ENCODE assay signal across 8 cellular contexts in the genomic region with DNA sequence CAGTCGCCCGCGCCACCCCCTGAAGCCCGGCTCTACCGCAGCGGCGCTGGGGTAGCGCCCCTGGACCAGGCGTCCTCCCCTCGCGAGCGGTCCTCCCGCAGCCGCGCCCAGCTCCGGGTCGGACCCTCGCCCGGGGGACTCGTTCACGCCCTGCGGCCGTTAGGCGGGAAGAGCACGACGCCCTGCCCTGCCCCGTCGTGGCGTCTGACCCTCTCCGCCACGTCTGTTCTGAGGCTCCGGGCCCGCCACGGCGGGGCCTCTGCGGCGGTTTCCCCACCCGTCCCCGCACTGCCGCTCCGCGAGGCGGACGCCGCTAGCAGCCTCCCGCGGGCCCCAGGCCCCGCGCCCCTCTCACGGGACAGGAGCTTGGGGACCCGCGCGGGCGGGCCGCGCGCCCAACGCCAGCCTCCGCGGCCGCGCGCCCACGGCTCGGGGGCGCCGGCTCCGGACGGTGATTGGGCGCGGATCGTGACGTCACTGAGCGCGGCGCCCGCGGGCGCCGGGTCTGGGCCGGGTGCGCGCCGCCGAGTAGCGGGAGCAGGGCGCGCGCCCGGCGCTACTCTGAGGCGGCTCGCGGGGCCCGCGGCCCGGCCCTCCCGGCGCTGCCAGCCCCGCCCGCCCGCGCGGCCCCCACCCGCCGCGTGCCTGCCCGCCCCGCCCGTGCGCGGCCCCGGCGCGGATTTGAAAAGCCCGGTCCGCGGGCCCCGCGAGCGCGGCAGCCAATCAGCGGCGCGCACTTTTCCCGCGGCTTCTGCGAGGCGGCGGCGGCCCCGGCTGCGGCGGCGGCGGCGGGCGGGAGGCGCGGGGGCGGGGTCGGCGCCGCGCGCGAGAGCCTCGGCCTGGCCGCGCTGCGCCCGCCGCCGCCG. TPM values are rescaled to one million over a fixed set of nuclear protein-coding genes. Genes with fewer than 3 reads are reported as not detected.
DNase-seq lines count a peak whose midpoint lies in the region; ATAC-seq and TF ChIP-seq lines count a peak whose summit lies in the region.

A gene (plus strand): TSS at position 816 of the 866 bp plus-strand sequence. CDS start 29,262 bp downstream, outside the sequence.

- H3K4me3 ChIP-seq in colonic mucosa = peak within 1 kb of the TSS; percentile 75

- H3K9me3 ChIP-seq in colonic mucosa = no peaks in the 10 kb centered on the region

- TF ChIP-seq CTCF in colonic mucosa (IDR thresholded peaks at IDR 0.05) = no peak

- peak; percentile 81 for DNase-seq in Ammon's horn (ENCODE audit: low spot score)
- peak; percentile 99 for DNase-seq in GM19238 (ENCODE audit: insufficient read length, low spot score)
- peak; percentile 83 for DNase-seq in NCI-H460 (ENCODE audit: extremely low read depth, low read depth)
- peak; percentile 93 for DNase-seq in activated CD4-positive, alpha-beta T cell treated with anti-CD3 and anti-CD28 coated beads for 48 hours
- DNase-seq in colonic mucosa = peak; percentile 89
- peak; percentile 96 for DNase-seq in left kidney (ENCODE audit: low read depth, low spot score)
- peak; percentile 86 for DNase-seq in stimulated activated CD4-positive, alpha-beta T cell treated with anti-CD3 and anti-CD28 coated beads, Interleukin-1b, Interleukin-23, amount 100 ng/mL, for 48 hours

- no peaks in the 10 kb centered on the region for H3K27me3 ChIP-seq in colonic mucosa

- peak; percentile 67 for ATAC-seq in HG03432 (IDR thresholded peaks at IDR 0.05; ENCODE audit: unreplicated experiment)

- no peaks in the 10 kb centered on the region for H3K36me3 ChIP-seq in colonic mucosa

- peak within 1 kb of the TSS; percentile 100 for H3K27ac ChIP-seq in colonic mucosa

- H3K9ac ChIP-seq in colonic mucosa (ENCODE audit: low read depth in 2 of 2, low read length in 2 of 2) = peak within 1 kb of the TSS; percentile 88 to 98

- peaks cover 8% of the 10 kb centered on the region for H3K4me1 ChIP-seq in colonic mucosa

- intact Hi-C loops in colonic mucosa (cut with DNase I) = no loop called here

RNA-seq across cellular contexts. Expression of the gene that starts here (rescaled TPM):
- 45.4 and 50.6 TPM in 2 replicates for total RNA-seq in NCI-H460 (2014; rRNA removed; shearing (Covaris generic))
- polyA plus RNA-seq in NCI-H460 (2014; cell fraction: nucleus; rRNA removed) = 54.9 and 67.6 TPM in 2 replicates
- 100 to 1,000 TPM in 1 of 2 donors, 10 to 100 TPM in 1; 80.1 to 176 TPM for total RNA-seq in colonic mucosa

Comparison
In these comparisons a context has a peak if more than half of its experiments do, and no peak if none do; other contexts are left out.
1. Peak in every context shown above with its lines: DNase-seq, ATAC-seq, H3K4me3 ChIP-seq and H3K27ac ChIP-seq.